Comparison of ENCODE assay signal across 2 cellular contexts in genomic region chr19:51321799-51322198, GRCh38.
TF ChIP-seq lines count a peak whose summit lies in the region.

No MANE protein-coding gene starts in this region.

TF ChIP-seq in A549, 52 proteins besides CTCF, POLR2A, EP300 and RAD21:
- TF ChIP-seq RFX5 (IDR thresholded peaks at IDR 0.05): no peak

TF ChIP-seq in K562, 482 proteins besides CTCF, POLR2A, EP300 and RAD21:
- TF ChIP-seq TCFL5 (CRISPR knock-in tag; conservative IDR thresholded peaks at IDR 0.05): no peak
- no peak for TF ChIP-seq SMAD1 (IDR thresholded peaks at IDR 0.05; ENCODE audit: low read depth, low read length, partially characterized antibody)
- TF ChIP-seq MAX (CRISPR knock-in tag; IDR thresholded peaks at IDR 0.05): peak; percentile 32; the same call in 1 of the 2 replicates
